In genomic region chr16:50024684-50025543, GRCh38 we compare ENCODE assay signal across 8 cellular contexts. TPM values are rescaled to one million over a fixed set of nuclear protein-coding genes. Genes with fewer than 3 reads are reported as not detected.
A peak's percentile ranks its signal among the peaks of the same experiment; 100 is the strongest.
DNase-seq lines count a peak whose midpoint lies in the region; ATAC-seq and TF ChIP-seq lines count a peak whose summit lies in the region.

Gene CNEP1R1 (plus strand): TSS chr16:50025225. CDS start chr16:50025316, 91 bp downstream.

- peak; percentile 100 for ATAC-seq in stimulated activated naive CD8-positive, alpha-beta T cell treated with anti-CD3 and anti-CD28 coated beads, Interleukin-15, amount 100 ng/mL, for 72 hours

- H2BK20ac ChIP-seq in H9 (ENCODE audit: low read depth, low read length, poor library complexity, severe bottlenecking): no peak within 1 kb of the TSS

- H3K4me2 ChIP-seq in H9 (ENCODE audit: insufficient read depth, insufficient read length, low read length): peak within 1 kb of the TSS; percentile 90

- H3K9me3 ChIP-seq in H9 (ENCODE audit: control insufficient read depth, low read depth, low read length): no peaks in the 10 kb centered on the region

- no peak within 1 kb of the TSS for H4K5ac ChIP-seq in H9 (ENCODE audit: insufficient read length, low read depth, low read length)

- DNase-seq in GDM1 (lab: John Stamatoyannopoulos, UW) (peak; percentile 86), H9 (peak; percentile 98), M059J (ENCODE audit: low read depth) (peak; percentile 94), SHP77 (lab: John Stamatoyannopoulos, UW) (peak; percentile 93 to 94), fibroblast of the aortic adventitia (ENCODE audit: low read depth) (peak; percentile 97), nephron progenitor cell (peak; percentile 92)
- DNase-seq in activated effector memory CD4-positive, alpha-beta T cell treated with Interleukin-2 at 50 U/mL for 16 hours: peak; percentile 91
- peak; percentile 93 to 96 for DNase-seq in stimulated activated naive CD8-positive, alpha-beta T cell treated with anti-CD3 and anti-CD28 coated beads, Interleukin-15, amount 100 ng/mL, for 72 hours

- H3T11ph ChIP-seq in H9 (ENCODE audit: low read length): no peak within 1 kb of the TSS

- no peak within 1 kb of the TSS for H3K14ac ChIP-seq in H9 (ENCODE audit: insufficient read depth, low read length)

- no peak within 1 kb of the TSS for H4K91ac ChIP-seq in H9 (ENCODE audit: insufficient read length, low read depth, low read length)

- H2BK120ac ChIP-seq in H9 (ENCODE audit: low read depth, low read length, poor library complexity, severe bottlenecking): no peak within 1 kb of the TSS

- no CpG with 5 or more reads among the region's 65 CpGs for WGBS in H9 (ENCODE audit: extremely low coverage, insufficient read length, low lambda C conversion rate)

- H3K18ac ChIP-seq in H9 (ENCODE audit: insufficient read length, low read depth, low read length): no peak within 1 kb of the TSS

- H3K9me3 Mint-ChIP-seq in H9 (no peaks in the 10 kb centered on the region), nephron progenitor cell (no peaks in the 10 kb centered on the region)
- H3K9me3 Mint-ChIP-seq in stimulated activated naive CD8-positive, alpha-beta T cell treated with anti-CD3 and anti-CD28 coated beads, Interleukin-15, amount 100 ng/mL, for 72 hours: no peaks in the 10 kb centered on the region

- H2BK5ac ChIP-seq in H9 (ENCODE audit: insufficient read length, low read length): no peak within 1 kb of the TSS

- H3K56ac ChIP-seq in H9 (ENCODE audit: insufficient read length, low read depth, low read length): no peak within 1 kb of the TSS

- H3K27me3 ChIP-seq in H9 (ENCODE audit: insufficient read depth, low read length): no peaks in the 10 kb centered on the region

- H3K4me1 Mint-ChIP-seq in H9 (peaks cover 18 to 19% of the 10 kb centered on the region in 2 experiments), nephron progenitor cell (peaks cover 32% of the 10 kb centered on the region)
- peaks cover 19% of the 10 kb centered on the region for H3K4me1 Mint-ChIP-seq in stimulated activated naive CD8-positive, alpha-beta T cell treated with anti-CD3 and anti-CD28 coated beads, Interleukin-15, amount 100 ng/mL, for 72 hours

- no peak within 1 kb of the TSS for H2AFZ ChIP-seq in H9 (ENCODE audit: low read length)

- H3K27ac Mint-ChIP-seq in H9: peak within 1 kb of the TSS in 2 of 3 experiments; percentile 40 to 83; a peak in 3 of 7 replicates
- H3K27ac Mint-ChIP-seq in nephron progenitor cell: peak within 1 kb of the TSS; percentile 94
- peak within 1 kb of the TSS; percentile 95 to 96 for H3K27ac Mint-ChIP-seq in stimulated activated naive CD8-positive, alpha-beta T cell treated with anti-CD3 and anti-CD28 coated beads, Interleukin-15, amount 100 ng/mL, for 72 hours

- H2BK12ac ChIP-seq in H9 (ENCODE audit: insufficient read length, low read depth, low read length): no peak within 1 kb of the TSS

- no peak within 1 kb of the TSS for H3K27ac ChIP-seq in H9 (ENCODE audit: insufficient read length, low read depth, low read length)

- TF ChIP-seq CTCF in H9 (conservative IDR thresholded peaks at IDR 0.05): peak; percentile 99
- peak; percentile 100 for TF ChIP-seq CTCF in fibroblast of the aortic adventitia (IDR thresholded peaks at IDR 0.05; ENCODE audit: insufficient read depth, low read length)
- peak; percentile 100 for TF ChIP-seq CTCF in nephron progenitor cell (IDR thresholded peaks at IDR 0.05)

- H3K36me3 Mint-ChIP-seq in H9 (ENCODE audit: insufficient read depth in 1 of 3, low read depth in 3 of 3) (peaks cover 2 to 10% (median 8%) of the 10 kb centered on the region in 3 experiments; a peak in 4 of 7 replicates), nephron progenitor cell (ENCODE audit: low read depth) (peaks cover 17% of the 10 kb centered on the region)

- H4K8ac ChIP-seq in H9 (replicated peaks; ENCODE audit: insufficient read length, low read depth, low read length): no peak within 1 kb of the TSS

- H3K4ac ChIP-seq in H9 (ENCODE audit: low read depth, low read length): no peak within 1 kb of the TSS

- H3K9ac ChIP-seq in H9 (ENCODE audit: extremely low read depth, insufficient read length, low read length): peak within 1 kb of the TSS; percentile 55

- H2BK15ac ChIP-seq in H9 (ENCODE audit: low read depth, low read length): no peak within 1 kb of the TSS

- H3K23ac ChIP-seq in H9 (ENCODE audit: insufficient read length, low read depth, low read length): no peak within 1 kb of the TSS

- H3K79me2 ChIP-seq in H9 (ENCODE audit: insufficient read depth, low read length): peaks cover 6% of the 10 kb centered on the region; the same call in 1 of the 2 replicates

- H3K27me3 Mint-ChIP-seq in H9 (ENCODE audit: low read depth): no peaks in the 10 kb centered on the region; the same call in 1 of the 2 replicates
- peaks cover 5% of the 10 kb centered on the region for H3K27me3 Mint-ChIP-seq in nephron progenitor cell (ENCODE audit: low read depth, poor library complexity)
- H3K27me3 Mint-ChIP-seq in stimulated activated naive CD8-positive, alpha-beta T cell treated with anti-CD3 and anti-CD28 coated beads, Interleukin-15, amount 100 ng/mL, for 72 hours: no peaks in the 10 kb centered on the region

- no peaks in the 10 kb centered on the region for H3K79me1 ChIP-seq in H9 (ENCODE audit: insufficient read depth, low read depth, low read length, poor library complexity, severe bottlenecking)

- H3K4me1 ChIP-seq in H9 (ENCODE audit: insufficient read depth, low read length): no peaks in the 10 kb centered on the region; the same call in 1 of the 2 replicates

- peak within 1 kb of the TSS; percentile 92 to 95 for H3K4me3 Mint-ChIP-seq in H9
- H3K4me3 Mint-ChIP-seq in nephron progenitor cell: peak within 1 kb of the TSS; percentile 95
- H3K4me3 Mint-ChIP-seq in stimulated activated naive CD8-positive, alpha-beta T cell treated with anti-CD3 and anti-CD28 coated beads, Interleukin-15, amount 100 ng/mL, for 72 hours: peak within 1 kb of the TSS; percentile 93 to 95

- H4K20me1 ChIP-seq in H9 (ENCODE audit: control insufficient read depth, insufficient read depth, insufficient read length): no peaks in the 10 kb centered on the region

- H2AK5ac ChIP-seq in H9 (ENCODE audit: insufficient read length, low read length): no peak within 1 kb of the TSS

- peak within 1 kb of the TSS; percentile 96 for H3K4me3 ChIP-seq in fibroblast of the aortic adventitia (ENCODE audit: low read depth, low read length)

- H3K23me2 ChIP-seq in H9 (ENCODE audit: insufficient read length, low read depth, low read length, poor library complexity, severe bottlenecking): peaks cover 5% of the 10 kb centered on the region

RNA-seq across cellular contexts. Expression of gene CNEP1R1, which starts in this region (rescaled TPM):
- total RNA-seq in H9 (2021) (15.3 and 18.5 TPM in 2 replicates), fibroblast of the aortic adventitia (ENCODE audit: low replicate concordance) (19.1 and 38.5 TPM in 2 replicates)
- total RNA-seq in M059J (2014; rRNA removed; shearing (Covaris generic)): 39.5 and 43.4 TPM in 2 replicates
